ENCODE assay signal across 9 cellular contexts in the genomic region with DNA sequence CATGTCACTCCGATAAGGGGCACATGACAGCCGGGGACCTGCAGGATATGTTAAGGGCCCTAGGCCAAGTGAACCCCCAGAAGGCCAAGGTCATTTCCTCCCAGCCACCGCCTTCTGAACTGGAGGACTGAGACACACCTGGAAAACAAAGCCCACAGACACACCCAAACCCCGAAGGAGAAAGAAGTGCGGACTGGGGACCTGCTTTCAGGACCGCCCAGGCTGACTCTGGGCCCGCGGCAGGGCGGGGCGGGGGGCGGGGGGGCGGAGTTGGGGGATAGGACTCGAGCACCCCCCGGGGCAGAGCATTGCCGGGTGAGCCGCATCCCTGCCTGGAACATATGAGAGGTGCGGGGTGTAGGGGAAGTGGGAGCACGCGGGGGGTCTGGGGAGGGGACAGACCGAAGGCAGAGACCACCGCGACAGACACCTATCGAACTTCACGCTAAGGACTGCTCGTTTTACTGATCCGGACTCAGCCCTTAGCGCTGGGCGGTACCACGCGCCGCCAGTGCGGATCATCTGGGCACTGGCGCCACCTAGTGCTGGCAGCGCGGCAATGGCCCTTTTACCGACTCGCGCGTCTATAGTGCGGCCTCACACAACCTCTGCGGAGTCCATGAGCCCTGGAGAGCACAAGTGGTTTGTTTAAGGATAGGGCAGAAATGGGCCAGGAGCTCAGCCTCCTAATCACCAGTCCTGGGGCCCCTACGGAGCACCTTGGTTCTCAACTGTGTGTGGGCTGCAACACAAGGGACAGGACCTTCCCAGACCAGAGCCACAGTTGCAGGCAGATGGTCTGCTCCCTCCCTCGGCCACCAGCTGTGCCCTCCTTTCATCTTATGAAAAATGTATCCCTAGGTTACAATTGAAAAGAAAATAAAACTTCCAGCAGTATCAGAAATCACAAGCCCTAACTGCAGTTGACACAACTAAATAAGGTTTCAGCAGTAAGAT.
DNase-seq lines count a peak whose midpoint lies in the region; ATAC-seq lines count a peak whose summit lies in the region.
"Had no signal": no experiment of that assay in that cellular context is flagged by ENCODE, and none has a peak within 500 bp of the region (broad histone marks: within the 10 kb centered on the region; RNA-seq: fewer than 3 reads in every experiment).

No MANE protein-coding gene starts in this region.

- H3K4me2 ChIP-seq in mesenchymal stem cell (ENCODE audit: low read length, poor library complexity, severe bottlenecking) = peak overlapping the region; percentile 77

- peak; percentile 68 to 78 (median 75) for DNase-seq in CD4-positive, alpha-beta memory T cell
- peak; percentile 39 for DNase-seq in NCI-H748 treated with DMSO at 0.1 percent for 48 hours (lab: John Stamatoyannopoulos, UW)
- DNase-seq in activated CD8-positive, alpha-beta memory T cell treated with anti-CD3 and anti-CD28 coated beads for 24 hours = peak; percentile 92
- peak; percentile 63 for DNase-seq in effector CD8-positive, alpha-beta T cell (lab: John Stamatoyannopoulos, UW)
- DNase-seq in mesenchymal stem cell = peak; percentile 75
- DNase-seq in stimulated activated CD8-positive, alpha-beta memory T cell treated with anti-CD3 and anti-CD28 coated beads, Interleukin-12 subunit alpha, Interleukin-12 subunit beta, amount 100 ng/mL, for 4 hours (ENCODE audit: low read depth) = peak; percentile 53

- no peak overlapping the region for H3K4ac ChIP-seq in mesenchymal stem cell (ENCODE audit: low read depth in 1 of 2, low read length in 2 of 2)

- peak overlapping the region; percentile 77 to 93 (median 84) for H3K4me3 Mint-ChIP-seq in CD4-positive, alpha-beta memory T cell

- H2AFZ ChIP-seq in mesenchymal stem cell (ENCODE audit: low read depth, low read length) = no peak overlapping the region

- POLR2A ChIA-PET in CD4-positive, alpha-beta memory T cell (lab: Charles Lee; ENCODE audit: partially characterized antibody) = no interaction called here

- no peak overlapping the region for H3K23ac ChIP-seq in mesenchymal stem cell (ENCODE audit: low read length in 2 of 2)

- H3K27me3 ChIP-seq in CD4-positive, alpha-beta memory T cell (ENCODE audit: insufficient read depth, low read length) = no peaks in the 10 kb centered on the region
- peaks cover 28 to 45% of the 10 kb centered on the region in 2 experiments for H3K27me3 ChIP-seq in mesenchymal stem cell (ENCODE audit: control insufficient read depth in 1 of 2, insufficient read depth in 1 of 2, low read length in 2 of 2)

- peak overlapping the region in 2 of 7 donors; percentile 32 to 80 for H3K27ac Mint-ChIP-seq in CD4-positive, alpha-beta memory T cell

- no peaks in the 10 kb centered on the region for H3K36me3 Mint-ChIP-seq in CD4-positive, alpha-beta memory T cell

- no peaks in the 10 kb centered on the region for H3K9me3 ChIP-seq in CD4-positive, alpha-beta memory T cell (ENCODE audit: control insufficient read depth in 1 of 2, low read length in 2 of 2)
- H3K9me3 ChIP-seq in mesenchymal stem cell (ENCODE audit: control insufficient read depth, low read length) = no peaks in the 10 kb centered on the region

- H2BK120ac ChIP-seq in mesenchymal stem cell (ENCODE audit: low read depth, low read length) = no peak overlapping the region

- H3K9ac ChIP-seq in mesenchymal stem cell (ENCODE audit: low read length) = no peak overlapping the region

- H4K8ac ChIP-seq in mesenchymal stem cell (ENCODE audit: low read length) = no peak overlapping the region

- no peaks in the 10 kb centered on the region for H3K79me1 ChIP-seq in mesenchymal stem cell (replicated peaks; ENCODE audit: low read length, poor library complexity, severe bottlenecking)

- WGBS in mesenchymal stem cell = 8% methylated on average over 35 of the region's 43 CpGs

- intact Hi-C loops in CD4-positive, alpha-beta memory T cell (cut with micrococcal nuclease) = loop anchor here (1.0 to 5.0 kb wide), 5 partner anchors 112 to 1445 kb away; a partner anchor contains a TSS

- ATAC-seq in GM19397 (IDR thresholded peaks at IDR 0.05; ENCODE audit: unreplicated experiment) (peak; percentile 96), HG03520 (IDR thresholded peaks at IDR 0.05; ENCODE audit: unreplicated experiment) (peak; percentile 98)

- no peaks in the 10 kb centered on the region for H3K9me3 Mint-ChIP-seq in CD4-positive, alpha-beta memory T cell

- H3K4me1 ChIP-seq in CD4-positive, alpha-beta memory T cell (ENCODE audit: insufficient read depth, low read length) = no peaks in the 10 kb centered on the region
- H3K4me1 ChIP-seq in mesenchymal stem cell (ENCODE audit: control insufficient read depth, insufficient read depth, low read depth, low read length) = peaks cover 7% of the 10 kb centered on the region

- no peak overlapping the region for H3K18ac ChIP-seq in mesenchymal stem cell (ENCODE audit: low read depth in 1 of 2, low read length in 2 of 2)

- H3K27me3 Mint-ChIP-seq in CD4-positive, alpha-beta memory T cell = peaks cover 3 to 7% of the 10 kb centered on the region in 2 donors

- no peak overlapping the region for H2BK12ac ChIP-seq in mesenchymal stem cell (ENCODE audit: low read length in 2 of 2)

- H2AK5ac ChIP-seq in mesenchymal stem cell (ENCODE audit: low read length, severe bottlenecking) = no peak overlapping the region

- H3K36me3 ChIP-seq in CD4-positive, alpha-beta memory T cell (ENCODE audit: insufficient read depth, low read length) = no peaks in the 10 kb centered on the region
- H3K36me3 ChIP-seq in mesenchymal stem cell (ENCODE audit: control insufficient read depth in 1 of 2, insufficient read depth in 2 of 2, low read depth in 1 of 2, low read length in 2 of 2) = no peaks in the 10 kb centered on the region

- H4K91ac ChIP-seq in mesenchymal stem cell (ENCODE audit: low read length) = peak overlapping the region; percentile 30

- CTCF ChIA-PET in CD4-positive, alpha-beta memory T cell (lab: Charles Lee; ENCODE audit: partially characterized antibody) = interaction anchor here (0.5 to 3.8 kb wide), 13 partner anchors 9 to 1413 kb away, joined by 3 to 12 read pairs (median 4); no protein-coding TSS in a partner anchor

- no peak overlapping the region for H2BK15ac ChIP-seq in mesenchymal stem cell (ENCODE audit: low read depth, poor library complexity, severe bottlenecking)

- H3K4me3 ChIP-seq in CD4-positive, alpha-beta memory T cell (ENCODE audit: low read length in 2 of 2) = peak overlapping the region in 1 of 2 donors; percentile 31
- peak overlapping the region in 1 of 2 experiments; percentile 46 for H3K4me3 ChIP-seq in mesenchymal stem cell (ENCODE audit: insufficient read depth in 1 of 2, low read depth in 1 of 2, low read length in 2 of 2)

- H3K14ac ChIP-seq in mesenchymal stem cell (ENCODE audit: low read length in 2 of 2) = no peak overlapping the region

- H3K4me1 Mint-ChIP-seq in CD4-positive, alpha-beta memory T cell = peaks cover 0 to 3% (median under 1%) of the 10 kb centered on the region in 4 donors

- no peak overlapping the region for H3K27ac ChIP-seq in CD4-positive, alpha-beta memory T cell (ENCODE audit: low read depth, low read length)
- H3K27ac ChIP-seq in mesenchymal stem cell (ENCODE audit: low read length, poor library complexity, severe bottlenecking) = no peak overlapping the region
- H3K27ac ChIP-seq: epithelial cell of prostate had no signal

- no peak overlapping the region for H2BK5ac ChIP-seq in mesenchymal stem cell (ENCODE audit: low read depth, low read length, poor library complexity, severe bottlenecking)

Comparison
In these comparisons a context has a peak if more than half of its experiments do, and no peak if none do; other contexts are left out.
1. DNase-seq: peak in every context shown above with its lines; median percentile 92 in activated CD8-positive, alpha-beta memory T cell treated with anti-CD3 and anti-CD28 coated beads for 24 hours; 75 in CD4-positive, alpha-beta memory T cell; 75 in mesenchymal stem cell; 63 in effector CD8-positive, alpha-beta T cell; 53 in stimulated activated CD8-positive, alpha-beta memory T cell treated with anti-CD3 and anti-CD28 coated beads, Interleukin-12 subunit alpha, Interleukin-12 subunit beta, amount 100 ng/mL, for 4 hours; 39 in NCI-H748 treated with DMSO at 0.1 percent for 48 hours.